ENCODE assay signal across 2 cellular contexts in the genomic region with DNA sequence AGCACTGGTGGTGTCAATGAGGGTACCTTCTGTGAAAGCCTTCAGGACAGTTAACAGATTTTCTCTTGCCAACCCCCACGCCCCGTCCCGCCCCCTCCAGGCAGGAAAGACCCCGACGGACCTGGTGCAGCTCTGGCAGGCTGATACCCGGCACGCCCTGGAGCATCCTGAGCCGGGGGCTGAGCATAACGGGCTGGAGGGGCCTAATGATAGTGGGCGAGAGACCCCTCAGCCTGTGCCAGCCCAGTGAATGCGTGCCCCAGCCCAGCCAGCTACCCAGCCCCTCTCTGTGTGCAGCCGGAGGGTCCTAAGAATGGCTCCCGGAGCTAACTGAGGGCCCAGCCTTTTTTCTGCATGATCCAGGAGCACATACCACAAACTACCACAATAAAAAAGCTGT.
TF ChIP-seq lines count a peak whose summit lies in the region.

No MANE protein-coding gene starts in this region.

TF ChIP-seq in A549, 52 proteins besides CTCF, POLR2A, EP300 and RAD21:
- TF ChIP-seq, protein P1, sequence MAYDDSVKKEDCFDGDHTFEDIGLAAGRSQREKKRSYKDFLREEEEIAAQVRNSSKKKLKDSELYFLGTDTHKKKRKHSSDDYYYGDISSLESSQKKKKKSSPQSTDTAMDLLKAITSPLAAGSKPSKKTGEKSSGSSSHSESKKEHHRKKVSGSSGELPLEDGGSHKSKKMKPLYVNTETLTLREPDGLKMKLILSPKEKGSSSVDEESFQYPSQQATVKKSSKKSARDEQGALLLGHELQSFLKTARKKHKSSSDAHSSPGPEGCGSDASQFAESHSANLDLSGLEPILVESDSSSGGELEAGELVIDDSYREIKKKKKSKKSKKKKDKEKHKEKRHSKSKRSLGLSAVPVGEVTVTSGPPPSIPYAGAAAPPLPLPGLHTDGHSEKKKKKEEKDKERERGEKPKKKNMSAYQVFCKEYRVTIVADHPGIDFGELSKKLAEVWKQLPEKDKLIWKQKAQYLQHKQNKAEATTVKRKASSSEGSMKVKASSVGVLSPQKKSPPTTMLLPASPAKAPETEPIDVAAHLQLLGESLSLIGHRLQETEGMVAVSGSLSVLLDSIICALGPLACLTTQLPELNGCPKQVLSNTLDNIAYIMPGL (CRISPR knock-in tag; IDR thresholded peaks at IDR 0.05; ENCODE audit: borderline replicate concordance): no peak
- TF ChIP-seq HOXB13 (CRISPR knock-in tag; IDR thresholded peaks at IDR 0.05; ENCODE audit: low read depth): no peak
- no peak for TF ChIP-seq MAFK (IDR thresholded peaks at IDR 0.05; ENCODE audit: partially characterized antibody)
- TF ChIP-seq PHF8 (IDR thresholded peaks at IDR 0.05; ENCODE audit: borderline replicate concordance, low read depth): no peak
- TF ChIP-seq NFE2L2 (conservative IDR thresholded peaks at IDR 0.05; ENCODE audit: low read length): no peak
- no peak for TF ChIP-seq CHD4 (IDR thresholded peaks at IDR 0.05; ENCODE audit: borderline replicate concordance)
- TF ChIP-seq, protein P2, sequence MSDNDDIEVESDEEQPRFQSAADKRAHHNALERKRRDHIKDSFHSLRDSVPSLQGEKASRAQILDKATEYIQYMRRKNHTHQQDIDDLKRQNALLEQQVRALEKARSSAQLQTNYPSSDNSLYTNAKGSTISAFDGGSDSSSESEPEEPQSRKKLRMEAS (IDR thresholded peaks at IDR 0.05): no peak
- TF ChIP-seq HOXA7 (CRISPR knock-in tag; IDR thresholded peaks at IDR 0.05): no peak
- TF ChIP-seq CEBPB (IDR thresholded peaks at IDR 0.05): no peak
- no peak for TF ChIP-seq SREBF2 (IDR thresholded peaks at IDR 0.05)
- TF ChIP-seq ZSCAN20 (CRISPR knock-in tag; IDR thresholded peaks at IDR 0.05): no peak
- no peak for TF ChIP-seq RARB (CRISPR knock-in tag; IDR thresholded peaks at IDR 0.05)
- TF ChIP-seq RCOR1 (IDR thresholded peaks at IDR 0.05; ENCODE audit: low read depth, low read length): no peak
- no peak for TF ChIP-seq EHF (CRISPR knock-in tag; IDR thresholded peaks at IDR 0.05)

TF ChIP-seq in IMR-90, 13 proteins besides CTCF, POLR2A, EP300 and RAD21:
- TF ChIP-seq, protein P3, sequence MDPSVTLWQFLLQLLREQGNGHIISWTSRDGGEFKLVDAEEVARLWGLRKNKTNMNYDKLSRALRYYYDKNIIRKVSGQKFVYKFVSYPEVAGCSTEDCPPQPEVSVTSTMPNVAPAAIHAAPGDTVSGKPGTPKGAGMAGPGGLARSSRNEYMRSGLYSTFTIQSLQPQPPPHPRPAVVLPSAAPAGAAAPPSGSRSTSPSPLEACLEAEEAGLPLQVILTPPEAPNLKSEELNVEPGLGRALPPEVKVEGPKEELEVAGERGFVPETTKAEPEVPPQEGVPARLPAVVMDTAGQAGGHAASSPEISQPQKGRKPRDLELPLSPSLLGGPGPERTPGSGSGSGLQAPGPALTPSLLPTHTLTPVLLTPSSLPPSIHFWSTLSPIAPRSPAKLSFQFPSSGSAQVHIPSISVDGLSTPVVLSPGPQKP (IDR thresholded peaks at IDR 0.05; ENCODE audit: borderline replicate concordance, low read depth, low read length): no peak
- TF ChIP-seq FOS (IDR thresholded peaks at IDR 0.05; ENCODE audit: low read depth, low read length) (no peak), SMC3 (IDR thresholded peaks at IDR 0.05; ENCODE audit: low read depth, low read length) (no peak), RCOR1 (IDR thresholded peaks at IDR 0.05; ENCODE audit: insufficient replicate concordance, low read length) (no peak), CHD1 (IDR thresholded peaks at IDR 0.05; ENCODE audit: low read depth, low read length) (no peak), CEBPB (IDR thresholded peaks at IDR 0.05; ENCODE audit: low read depth, low read length) (no peak)
- TF ChIP-seq, protein P4, sequence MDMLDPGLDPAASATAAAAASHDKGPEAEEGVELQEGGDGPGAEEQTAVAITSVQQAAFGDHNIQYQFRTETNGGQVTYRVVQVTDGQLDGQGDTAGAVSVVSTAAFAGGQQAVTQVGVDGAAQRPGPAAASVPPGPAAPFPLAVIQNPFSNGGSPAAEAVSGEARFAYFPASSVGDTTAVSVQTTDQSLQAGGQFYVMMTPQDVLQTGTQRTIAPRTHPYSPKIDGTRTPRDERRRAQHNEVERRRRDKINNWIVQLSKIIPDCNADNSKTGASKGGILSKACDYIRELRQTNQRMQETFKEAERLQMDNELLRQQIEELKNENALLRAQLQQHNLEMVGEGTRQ (IDR thresholded peaks at IDR 0.05; ENCODE audit: low read depth, low read length): no peak
